Comparison of ENCODE assay signal across 34 cellular contexts in genomic region chr2:185347445-185347844, GRCh38.
"Had no signal": no experiment of that assay in that cellular context is flagged by ENCODE, and none has a peak within 500 bp of the region (broad histone marks: within the 10 kb centered on the region; RNA-seq: fewer than 3 reads in every experiment).

No MANE protein-coding gene starts in this region.

- H3K9me3 ChIP-seq: MG63 had no signal

- H3K9ac ChIP-seq: KMS-11 had no signal

- H3K36me3 ChIP-seq: MG63 had no signal

- H3K4me3 ChIP-seq: MG63 had no signal

- H3K27ac ChIP-seq: KMS-11 had no signal

- H3K27me3 ChIP-seq: MG63 had no signal

- DNase-seq: Karpas-422, Kasumi-1, MG63, MM.1S, MV-4-11, NCI-H1048, NCI-H1092, NCI-H1092 treated with DMSO at 0.1 percent for 48 hours, NCI-H1105, NCI-H1105 treated with DMSO at 0.1 percent for 48 hours, NCI-H1417, NCI-H1417 treated with DMSO at 0.1 percent for 48 hours, NCI-H1436, NCI-H1436 treated with DMSO at 0.1 percent for 48 hours, NCI-H146, NCI-H1694, NCI-H1694 treated with DMSO at 0.1 percent for 48 hours, NCI-H187, NCI-H187 treated with DMSO at 0.1 percent for 48 hours, NCI-H1930, NCI-H2029, NCI-H2029 treated with DMSO at 0.1 percent for 48 hours, NCI-H2081, NCI-H2081 treated with DMSO at 0.1 percent for 48 hours, NCI-H2107, NCI-H2171, NCI-H2171 treated with DMSO at 0.1 percent for 48 hours, NCI-H2227 treated with DMSO at 0.1 percent for 48 hours, NCI-H226, NCI-H345, NCI-H446, NCI-H446 treated with DMSO at 0.1 percent for 48 hours, NCI-H510A had no signal

- H3K4me2 ChIP-seq: KMS-11 had no signal
